In the genomic region with DNA sequence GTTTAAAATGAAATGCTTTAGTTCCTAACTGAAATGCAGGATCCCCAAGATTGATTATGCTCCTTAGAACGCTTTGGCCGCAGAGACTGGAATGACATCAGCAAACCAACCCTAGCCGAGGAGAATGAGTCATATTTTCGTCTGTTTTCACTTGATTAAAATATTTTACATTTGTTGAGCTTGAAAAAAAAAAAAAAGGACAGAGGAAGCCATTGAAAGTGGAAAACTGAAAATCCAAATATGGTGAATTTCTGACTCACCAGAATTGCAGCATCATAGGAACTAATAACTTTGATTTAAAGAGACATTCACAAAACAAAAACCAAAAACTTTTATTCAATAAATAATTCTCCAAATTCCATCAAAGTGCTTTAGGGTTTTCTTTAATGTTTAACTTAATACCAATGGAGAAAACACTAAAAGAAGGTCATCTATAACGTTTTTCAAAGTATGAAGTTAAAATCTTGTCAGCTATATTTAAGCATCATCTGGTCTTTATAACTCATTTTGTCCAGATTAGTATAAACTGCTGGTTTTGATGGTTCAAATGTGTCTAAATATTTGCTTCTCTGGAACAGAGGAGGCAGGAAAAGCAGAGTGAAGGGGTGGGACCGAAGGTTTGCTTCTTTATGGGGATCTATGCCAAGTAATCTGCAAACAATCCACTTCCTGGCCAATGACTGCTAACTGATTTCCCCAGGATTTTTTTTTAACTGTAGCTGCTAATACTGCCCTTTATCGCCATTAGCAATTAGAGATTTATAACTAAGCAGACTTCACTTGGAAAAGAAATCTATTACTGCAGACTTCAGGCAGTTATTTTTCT, we compare ENCODE assay signal across 8 cellular contexts. TPM values are rescaled to one million over a fixed set of nuclear protein-coding genes. Genes with fewer than 3 reads are reported as not detected.
A peak's percentile ranks its signal among the peaks of the same experiment; 100 is the strongest.
DNase-seq lines count a peak whose midpoint lies in the region; ATAC-seq and TF ChIP-seq lines count a peak whose summit lies in the region.

No MANE protein-coding gene starts in this region.

- peak overlapping the region; percentile 67 for H3K4me3 Mint-ChIP-seq in osteocyte (ENCODE audit: unreplicated experiment)

- peaks cover 67% of the 10 kb centered on the region for H3K4me1 Mint-ChIP-seq in osteocyte (ENCODE audit: unreplicated experiment)

- no peaks in the 10 kb centered on the region for H3K9me3 Mint-ChIP-seq in osteocyte (ENCODE audit: unreplicated experiment)

- TF ChIP-seq CTCF in osteocyte (IDR thresholded peaks at IDR 0.05) = no peak

- no peaks in the 10 kb centered on the region for H3K27me3 Mint-ChIP-seq in osteocyte (ENCODE audit: unreplicated experiment)

- peak; percentile 37 for ATAC-seq in esophagus mucosa
- no peak for ATAC-seq in GM18868 (IDR thresholded peaks at IDR 0.05; ENCODE audit: unreplicated experiment)
- no peak for ATAC-seq in HG03520 (IDR thresholded peaks at IDR 0.05; ENCODE audit: unreplicated experiment)
- no peak for ATAC-seq in GM18873 (IDR thresholded peaks at IDR 0.05; ENCODE audit: low FRiP score, unreplicated experiment)

- peak; percentile 96 for DNase-seq in EH (ENCODE audit: low read depth)
- DNase-seq in OCI-M1 (lab: John Stamatoyannopoulos, UW) = peak; percentile 93
- no peak for DNase-seq in osteocyte (ENCODE audit: extremely low spot score, unreplicated experiment)
- DNase-seq in MV-4-11 (lab: John Stamatoyannopoulos, UW) = no peak

- H3K36me3 Mint-ChIP-seq in osteocyte (ENCODE audit: unreplicated experiment) = no peaks in the 10 kb centered on the region

- peak overlapping the region; percentile 99 for H3K27ac Mint-ChIP-seq in osteocyte (ENCODE audit: unreplicated experiment)

RNA-seq across cellular contexts. Expression of gene COL5A2, which starts 30.9 kb away (rescaled TPM):
- total RNA-seq in esophagus mucosa = 6.3 TPM
- total RNA-seq in osteocyte = 1,873 and 1,955 TPM in 2 replicates

Comparison
In these comparisons a context has a peak if more than half of its experiments do, and no peak if none do; other contexts are left out.
1. DNase-seq: peak in EH (single experiment) and OCI-M1 (single experiment); none in osteocyte (single experiment) and MV-4-11 (single experiment).
2. RNA of gene COL5A2, which starts 30.9 kb away (total RNA-seq): 1,873 to 1,955 TPM in osteocyte; 6.3 TPM in esophagus mucosa (single experiment); every median in the first group is over 100 times any median in the second.